Comparison of ENCODE assay signal across 1 cellular context in the genomic region with DNA sequence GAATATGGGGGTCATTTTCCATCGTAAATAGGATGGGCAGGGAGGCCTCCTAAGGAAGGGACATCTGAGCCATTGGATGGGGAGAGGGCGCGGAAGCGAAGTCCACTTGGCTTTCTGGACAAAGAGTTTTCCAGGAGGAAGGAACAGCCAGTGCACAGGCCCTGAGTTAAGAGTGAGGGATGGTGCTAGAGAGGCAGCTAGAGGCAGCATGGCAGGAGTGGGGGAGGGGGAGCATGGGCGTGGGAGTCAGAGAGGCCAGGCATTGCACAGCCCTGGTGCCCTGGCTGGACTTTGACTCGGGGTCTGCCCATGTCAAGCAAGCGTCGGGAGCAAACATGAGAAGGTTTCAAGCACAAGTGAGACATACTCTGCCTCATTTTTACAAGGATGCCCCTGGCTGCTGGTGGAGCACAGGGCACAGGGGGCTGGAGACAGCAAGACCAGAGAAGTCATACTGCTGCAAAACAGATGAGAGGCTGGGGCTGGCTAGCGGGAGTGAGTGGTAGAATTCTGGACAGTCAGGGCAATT.
A peak's percentile ranks its signal among the peaks of the same experiment; 100 is the strongest.
TF ChIP-seq lines count a peak whose summit lies in the region.

No MANE protein-coding gene starts in this region.

TF ChIP-seq in HepG2, 621 proteins besides CTCF, POLR2A, EP300 and RAD21 (continued from another document and continues in another):
- TF ChIP-seq, protein P1, sequence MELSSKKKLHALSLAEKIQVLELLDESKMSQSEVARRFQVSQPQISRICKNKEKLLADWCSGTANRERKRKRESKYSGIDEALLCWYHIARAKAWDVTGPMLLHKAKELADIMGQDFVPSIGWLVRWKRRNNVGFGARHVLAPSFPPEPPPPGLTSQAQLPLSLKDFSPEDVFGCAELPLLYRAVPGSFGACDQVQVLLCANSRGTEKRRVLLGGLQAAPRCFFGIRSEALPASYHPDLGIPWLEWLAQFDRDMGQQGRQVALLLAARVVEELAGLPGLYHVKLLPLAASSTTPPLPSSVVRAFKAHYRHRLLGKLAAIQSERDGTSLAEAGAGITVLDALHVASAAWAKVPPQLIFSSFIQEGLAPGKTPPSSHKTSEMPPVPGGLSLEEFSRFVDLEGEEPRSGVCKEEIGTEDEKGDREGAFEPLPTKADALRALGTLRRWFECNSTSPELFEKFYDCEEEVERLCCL (CRISPR knock-in tag; IDR thresholded peaks at IDR 0.05; ENCODE audit: borderline replicate concordance): no peak
- TF ChIP-seq, protein P2, sequence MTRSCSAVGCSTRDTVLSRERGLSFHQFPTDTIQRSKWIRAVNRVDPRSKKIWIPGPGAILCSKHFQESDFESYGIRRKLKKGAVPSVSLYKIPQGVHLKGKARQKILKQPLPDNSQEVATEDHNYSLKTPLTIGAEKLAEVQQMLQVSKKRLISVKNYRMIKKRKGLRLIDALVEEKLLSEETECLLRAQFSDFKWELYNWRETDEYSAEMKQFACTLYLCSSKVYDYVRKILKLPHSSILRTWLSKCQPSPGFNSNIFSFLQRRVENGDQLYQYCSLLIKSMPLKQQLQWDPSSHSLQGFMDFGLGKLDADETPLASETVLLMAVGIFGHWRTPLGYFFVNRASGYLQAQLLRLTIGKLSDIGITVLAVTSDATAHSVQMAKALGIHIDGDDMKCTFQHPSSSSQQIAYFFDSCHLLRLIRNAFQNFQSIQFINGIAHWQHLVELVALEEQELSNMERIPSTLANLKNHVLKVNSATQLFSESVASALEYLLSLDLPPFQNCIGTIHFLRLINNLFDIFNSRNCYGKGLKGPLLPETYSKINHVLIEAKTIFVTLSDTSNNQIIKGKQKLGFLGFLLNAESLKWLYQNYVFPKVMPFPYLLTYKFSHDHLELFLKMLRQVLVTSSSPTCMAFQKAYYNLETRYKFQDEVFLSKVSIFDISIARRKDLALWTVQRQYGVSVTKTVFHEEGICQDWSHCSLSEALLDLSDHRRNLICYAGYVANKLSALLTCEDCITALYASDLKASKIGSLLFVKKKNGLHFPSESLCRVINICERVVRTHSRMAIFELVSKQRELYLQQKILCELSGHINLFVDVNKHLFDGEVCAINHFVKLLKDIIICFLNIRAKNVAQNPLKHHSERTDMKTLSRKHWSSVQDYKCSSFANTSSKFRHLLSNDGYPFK (CRISPR knock-in tag; IDR thresholded peaks at IDR 0.05; ENCODE audit: borderline replicate concordance): peak; percentile 98
- peak; percentile 30; the same call in 1 of the 2 replicates for TF ChIP-seq ZSCAN30 (CRISPR knock-in tag; IDR thresholded peaks at IDR 0.05)
- no peak for TF ChIP-seq HOXA7 (CRISPR knock-in tag; IDR thresholded peaks at IDR 0.05)
- TF ChIP-seq, protein P3, sequence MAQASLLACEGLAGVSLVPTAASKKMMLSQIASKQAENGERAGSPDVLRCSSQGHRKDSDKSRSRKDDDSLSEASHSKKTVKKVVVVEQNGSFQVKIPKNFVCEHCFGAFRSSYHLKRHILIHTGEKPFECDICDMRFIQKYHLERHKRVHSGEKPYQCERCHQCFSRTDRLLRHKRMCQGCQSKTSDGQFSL (CRISPR knock-in tag; IDR thresholded peaks at IDR 0.05): peak; percentile 49; the same call in 1 of the 2 replicates
- TF ChIP-seq PITX1 (CRISPR knock-in tag; IDR thresholded peaks at IDR 0.05): peak; percentile 63; the same call in 1 of the 2 replicates
- TF ChIP-seq MYC (CRISPR knock-in tag; IDR thresholded peaks at IDR 0.05; ENCODE audit: borderline replicate concordance): peak; percentile 92
- peak; percentile 81; the same call in 1 of the 2 replicates for TF ChIP-seq ZNF12 (CRISPR knock-in tag; IDR thresholded peaks at IDR 0.05)
- no peak for TF ChIP-seq HNRNPH1 (optimal IDR thresholded peaks at IDR 0.05; ENCODE audit: low read depth, low read length)
- TF ChIP-seq, protein P4, sequence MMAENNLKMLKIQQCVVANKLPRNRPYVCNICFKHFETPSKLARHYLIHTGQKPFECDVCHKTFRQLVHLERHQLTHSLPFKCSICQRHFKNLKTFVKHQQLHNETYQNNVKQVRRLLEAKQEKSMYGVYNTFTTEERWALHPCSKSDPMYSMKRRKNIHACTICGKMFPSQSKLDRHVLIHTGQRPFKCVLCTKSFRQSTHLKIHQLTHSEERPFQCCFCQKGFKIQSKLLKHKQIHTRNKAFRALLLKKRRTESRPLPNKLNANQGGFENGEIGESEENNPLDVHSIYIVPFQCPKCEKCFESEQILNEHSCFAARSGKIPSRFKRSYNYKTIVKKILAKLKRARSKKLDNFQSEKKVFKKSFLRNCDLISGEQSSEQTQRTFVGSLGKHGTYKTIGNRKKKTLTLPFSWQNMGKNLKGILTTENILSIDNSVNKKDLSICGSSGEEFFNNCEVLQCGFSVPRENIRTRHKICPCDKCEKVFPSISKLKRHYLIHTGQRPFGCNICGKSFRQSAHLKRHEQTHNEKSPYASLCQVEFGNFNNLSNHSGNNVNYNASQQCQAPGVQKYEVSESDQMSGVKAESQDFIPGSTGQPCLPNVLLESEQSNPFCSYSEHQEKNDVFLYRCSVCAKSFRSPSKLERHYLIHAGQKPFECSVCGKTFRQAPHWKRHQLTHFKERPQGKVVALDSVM (CRISPR knock-in tag; IDR thresholded peaks at IDR 0.05): peak; percentile 68; the same call in 1 of the 2 replicates
- TF ChIP-seq BHLHE40 (IDR thresholded peaks at IDR 0.05; ENCODE audit: low read length): peak; percentile 61
- TF ChIP-seq, protein P5, sequence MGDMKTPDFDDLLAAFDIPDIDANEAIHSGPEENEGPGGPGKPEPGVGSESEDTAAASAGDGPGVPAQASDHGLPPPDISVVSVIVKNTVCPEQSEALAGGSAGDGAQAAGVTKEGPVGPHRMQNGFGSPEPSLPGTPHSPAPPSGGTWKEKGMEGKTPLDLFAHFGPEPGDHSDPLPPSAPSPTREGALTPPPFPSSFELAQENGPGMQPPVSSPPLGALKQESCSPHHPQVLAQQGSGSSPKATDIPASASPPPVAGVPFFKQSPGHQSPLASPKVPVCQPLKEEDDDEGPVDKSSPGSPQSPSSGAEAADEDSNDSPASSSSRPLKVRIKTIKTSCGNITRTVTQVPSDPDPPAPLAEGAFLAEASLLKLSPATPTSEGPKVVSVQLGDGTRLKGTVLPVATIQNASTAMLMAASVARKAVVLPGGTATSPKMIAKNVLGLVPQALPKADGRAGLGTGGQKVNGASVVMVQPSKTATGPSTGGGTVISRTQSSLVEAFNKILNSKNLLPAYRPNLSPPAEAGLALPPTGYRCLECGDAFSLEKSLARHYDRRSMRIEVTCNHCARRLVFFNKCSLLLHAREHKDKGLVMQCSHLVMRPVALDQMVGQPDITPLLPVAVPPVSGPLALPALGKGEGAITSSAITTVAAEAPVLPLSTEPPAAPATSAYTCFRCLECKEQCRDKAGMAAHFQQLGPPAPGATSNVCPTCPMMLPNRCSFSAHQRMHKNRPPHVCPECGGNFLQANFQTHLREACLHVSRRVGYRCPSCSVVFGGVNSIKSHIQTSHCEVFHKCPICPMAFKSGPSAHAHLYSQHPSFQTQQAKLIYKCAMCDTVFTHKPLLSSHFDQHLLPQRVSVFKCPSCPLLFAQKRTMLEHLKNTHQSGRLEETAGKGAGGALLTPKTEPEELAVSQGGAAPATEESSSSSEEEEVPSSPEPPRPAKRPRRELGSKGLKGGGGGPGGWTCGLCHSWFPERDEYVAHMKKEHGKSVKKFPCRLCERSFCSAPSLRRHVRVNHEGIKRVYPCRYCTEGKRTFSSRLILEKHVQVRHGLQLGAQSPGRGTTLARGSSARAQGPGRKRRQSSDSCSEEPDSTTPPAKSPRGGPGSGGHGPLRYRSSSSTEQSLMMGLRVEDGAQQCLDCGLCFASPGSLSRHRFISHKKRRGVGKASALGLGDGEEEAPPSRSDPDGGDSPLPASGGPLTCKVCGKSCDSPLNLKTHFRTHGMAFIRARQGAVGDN (CRISPR knock-in tag; IDR thresholded peaks at IDR 0.05): peak; percentile 98
- TF ChIP-seq TAF1 (CRISPR knock-in tag; IDR thresholded peaks at IDR 0.05): peak; percentile 28; the same call in 1 of the 2 replicates
- peak; percentile 76 for TF ChIP-seq KDM6A (CRISPR knock-in tag; IDR thresholded peaks at IDR 0.05; ENCODE audit: low read depth)
- no peak for TF ChIP-seq ZNF282 (IDR thresholded peaks at IDR 0.05; ENCODE audit: partially characterized antibody)
- TF ChIP-seq DR1 (CRISPR knock-in tag; IDR thresholded peaks at IDR 0.05): no peak
- TF ChIP-seq NCOA5 (CRISPR knock-in tag; IDR thresholded peaks at IDR 0.05): no peak
- TF ChIP-seq TEAD2 (CRISPR knock-in tag; IDR thresholded peaks at IDR 0.05): no peak
- TF ChIP-seq ZNF17 (CRISPR knock-in tag; IDR thresholded peaks at IDR 0.05): 0 out of 2 replicates have a peak, but pooled peaks have one; percentile 52
- TF ChIP-seq, protein P6, sequence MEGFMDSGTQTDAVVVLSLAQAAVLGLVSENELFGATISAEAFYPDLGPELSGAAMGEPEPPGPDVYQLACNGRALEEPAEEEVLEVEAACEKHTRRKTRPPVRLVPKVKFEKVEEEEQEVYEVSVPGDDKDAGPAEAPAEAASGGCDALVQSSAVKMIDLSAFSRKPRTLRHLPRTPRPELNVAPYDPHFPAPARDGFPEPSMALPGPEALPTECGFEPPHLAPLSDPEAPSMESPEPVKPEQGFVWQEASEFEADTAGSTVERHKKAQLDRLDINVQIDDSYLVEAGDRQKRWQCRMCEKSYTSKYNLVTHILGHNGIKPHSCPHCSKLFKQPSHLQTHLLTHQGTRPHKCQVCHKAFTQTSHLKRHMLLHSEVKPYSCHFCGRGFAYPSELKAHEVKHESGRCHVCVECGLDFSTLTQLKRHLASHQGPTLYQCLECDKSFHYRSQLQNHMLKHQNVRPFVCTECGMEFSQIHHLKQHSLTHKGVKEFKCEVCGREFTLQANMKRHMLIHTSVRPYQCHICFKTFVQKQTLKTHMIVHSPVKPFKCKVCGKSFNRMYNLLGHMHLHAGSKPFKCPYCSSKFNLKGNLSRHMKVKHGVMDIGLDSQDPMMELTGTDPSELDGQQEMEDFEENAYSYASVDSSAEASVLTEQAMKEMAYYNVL (CRISPR knock-in tag; IDR thresholded peaks at IDR 0.05; ENCODE audit: borderline replicate concordance): peak; percentile 67; the same call in 1 of the 2 replicates
- peak; percentile 64; the same call in 1 of the 2 replicates for TF ChIP-seq KDM2A (CRISPR knock-in tag; IDR thresholded peaks at IDR 0.05; ENCODE audit: borderline replicate concordance, low read depth)
- TF ChIP-seq HDAC1 (CRISPR knock-in tag; IDR thresholded peaks at IDR 0.05): peak; percentile 88
- TF ChIP-seq, protein P7, sequence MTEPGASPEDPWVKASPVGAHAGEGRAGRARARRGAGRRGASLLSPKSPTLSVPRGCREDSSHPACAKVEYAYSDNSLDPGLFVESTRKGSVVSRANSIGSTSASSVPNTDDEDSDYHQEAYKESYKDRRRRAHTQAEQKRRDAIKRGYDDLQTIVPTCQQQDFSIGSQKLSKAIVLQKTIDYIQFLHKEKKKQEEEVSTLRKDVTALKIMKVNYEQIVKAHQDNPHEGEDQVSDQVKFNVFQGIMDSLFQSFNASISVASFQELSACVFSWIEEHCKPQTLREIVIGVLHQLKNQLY (CRISPR knock-in tag; IDR thresholded peaks at IDR 0.05): no peak
- no peak for TF ChIP-seq SNRNP70 (IDR thresholded peaks at IDR 0.05; ENCODE audit: low read depth, low read length)
- TF ChIP-seq ARID2 (CRISPR knock-in tag; IDR thresholded peaks at IDR 0.05; ENCODE audit: borderline replicate concordance): no peak
- TF ChIP-seq SRY (CRISPR knock-in tag; IDR thresholded peaks at IDR 0.05): no peak
- TF ChIP-seq, protein P8, sequence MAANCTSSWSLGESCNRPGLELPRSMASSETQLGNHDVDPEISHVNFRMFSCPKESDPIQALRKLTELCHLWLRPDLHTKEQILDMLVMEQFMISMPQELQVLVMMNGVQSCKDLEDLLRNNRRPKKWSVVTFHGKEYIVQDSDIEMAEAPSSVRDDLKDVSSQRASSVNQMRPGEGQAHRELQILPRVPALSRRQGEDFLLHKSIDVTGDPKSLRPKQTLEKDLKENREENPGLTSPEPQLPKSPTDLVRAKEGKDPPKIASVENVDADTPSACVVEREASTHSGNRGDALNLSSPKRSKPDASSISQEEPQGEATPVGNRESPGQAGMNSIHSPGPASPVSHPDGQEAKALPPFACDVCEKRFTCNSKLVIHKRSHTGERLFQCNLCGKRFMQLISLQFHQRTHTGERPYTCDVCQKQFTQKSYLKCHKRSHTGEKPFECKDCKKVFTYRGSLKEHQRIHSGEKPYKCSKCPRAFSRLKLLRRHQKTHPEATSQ (CRISPR knock-in tag; IDR thresholded peaks at IDR 0.05; ENCODE audit: borderline replicate concordance): 0 out of 2 replicates have a peak, but pooled peaks have one; percentile 17
- no peak for TF ChIP-seq MYNN (CRISPR knock-in tag; IDR thresholded peaks at IDR 0.05; ENCODE audit: low read depth)
- no peak for TF ChIP-seq ZSCAN31 (CRISPR knock-in tag; IDR thresholded peaks at IDR 0.05; ENCODE audit: low read depth)
- TF ChIP-seq ZNF34 (CRISPR knock-in tag; IDR thresholded peaks at IDR 0.05; ENCODE audit: borderline replicate concordance): no peak
- TF ChIP-seq, protein P9, sequence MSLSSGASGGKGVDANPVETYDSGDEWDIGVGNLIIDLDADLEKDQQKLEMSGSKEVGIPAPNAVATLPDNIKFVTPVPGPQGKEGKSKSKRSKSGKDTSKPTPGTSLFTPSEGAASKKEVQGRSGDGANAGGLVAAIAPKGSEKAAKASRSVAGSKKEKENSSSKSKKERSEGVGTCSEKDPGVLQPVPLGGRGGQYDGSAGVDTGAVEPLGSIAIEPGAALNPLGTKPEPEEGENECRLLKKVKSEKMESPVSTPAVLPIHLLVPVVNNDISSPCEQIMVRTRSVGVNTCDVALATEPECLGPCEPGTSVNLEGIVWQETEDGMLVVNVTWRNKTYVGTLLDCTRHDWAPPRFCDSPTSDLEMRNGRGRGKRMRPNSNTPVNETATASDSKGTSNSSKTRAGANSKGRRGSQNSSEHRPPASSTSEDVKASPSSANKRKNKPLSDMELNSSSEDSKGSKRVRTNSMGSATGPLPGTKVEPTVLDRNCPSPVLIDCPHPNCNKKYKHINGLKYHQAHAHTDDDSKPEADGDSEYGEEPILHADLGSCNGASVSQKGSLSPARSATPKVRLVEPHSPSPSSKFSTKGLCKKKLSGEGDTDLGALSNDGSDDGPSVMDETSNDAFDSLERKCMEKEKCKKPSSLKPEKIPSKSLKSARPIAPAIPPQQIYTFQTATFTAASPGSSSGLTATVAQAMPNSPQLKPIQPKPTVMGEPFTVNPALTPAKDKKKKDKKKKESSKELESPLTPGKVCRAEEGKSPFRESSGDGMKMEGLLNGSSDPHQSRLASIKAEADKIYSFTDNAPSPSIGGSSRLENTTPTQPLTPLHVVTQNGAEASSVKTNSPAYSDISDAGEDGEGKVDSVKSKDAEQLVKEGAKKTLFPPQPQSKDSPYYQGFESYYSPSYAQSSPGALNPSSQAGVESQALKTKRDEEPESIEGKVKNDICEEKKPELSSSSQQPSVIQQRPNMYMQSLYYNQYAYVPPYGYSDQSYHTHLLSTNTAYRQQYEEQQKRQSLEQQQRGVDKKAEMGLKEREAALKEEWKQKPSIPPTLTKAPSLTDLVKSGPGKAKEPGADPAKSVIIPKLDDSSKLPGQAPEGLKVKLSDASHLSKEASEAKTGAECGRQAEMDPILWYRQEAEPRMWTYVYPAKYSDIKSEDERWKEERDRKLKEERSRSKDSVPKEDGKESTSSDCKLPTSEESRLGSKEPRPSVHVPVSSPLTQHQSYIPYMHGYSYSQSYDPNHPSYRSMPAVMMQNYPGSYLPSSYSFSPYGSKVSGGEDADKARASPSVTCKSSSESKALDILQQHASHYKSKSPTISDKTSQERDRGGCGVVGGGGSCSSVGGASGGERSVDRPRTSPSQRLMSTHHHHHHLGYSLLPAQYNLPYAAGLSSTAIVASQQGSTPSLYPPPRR (CRISPR knock-in tag; IDR thresholded peaks at IDR 0.05; ENCODE audit: borderline replicate concordance): peak; percentile 73
- TF ChIP-seq TBL1XR1 (IDR thresholded peaks at IDR 0.05; ENCODE audit: borderline replicate concordance, low read length, partially characterized antibody): peak; percentile 47
- TF ChIP-seq NONO (IDR thresholded peaks at IDR 0.05): no peak
- peak; percentile 82 for TF ChIP-seq NONO (CRISPR knock-in tag; conservative IDR thresholded peaks at IDR 0.05)
